Comparison of ENCODE assay signal across 8 cellular contexts in the genomic region with DNA sequence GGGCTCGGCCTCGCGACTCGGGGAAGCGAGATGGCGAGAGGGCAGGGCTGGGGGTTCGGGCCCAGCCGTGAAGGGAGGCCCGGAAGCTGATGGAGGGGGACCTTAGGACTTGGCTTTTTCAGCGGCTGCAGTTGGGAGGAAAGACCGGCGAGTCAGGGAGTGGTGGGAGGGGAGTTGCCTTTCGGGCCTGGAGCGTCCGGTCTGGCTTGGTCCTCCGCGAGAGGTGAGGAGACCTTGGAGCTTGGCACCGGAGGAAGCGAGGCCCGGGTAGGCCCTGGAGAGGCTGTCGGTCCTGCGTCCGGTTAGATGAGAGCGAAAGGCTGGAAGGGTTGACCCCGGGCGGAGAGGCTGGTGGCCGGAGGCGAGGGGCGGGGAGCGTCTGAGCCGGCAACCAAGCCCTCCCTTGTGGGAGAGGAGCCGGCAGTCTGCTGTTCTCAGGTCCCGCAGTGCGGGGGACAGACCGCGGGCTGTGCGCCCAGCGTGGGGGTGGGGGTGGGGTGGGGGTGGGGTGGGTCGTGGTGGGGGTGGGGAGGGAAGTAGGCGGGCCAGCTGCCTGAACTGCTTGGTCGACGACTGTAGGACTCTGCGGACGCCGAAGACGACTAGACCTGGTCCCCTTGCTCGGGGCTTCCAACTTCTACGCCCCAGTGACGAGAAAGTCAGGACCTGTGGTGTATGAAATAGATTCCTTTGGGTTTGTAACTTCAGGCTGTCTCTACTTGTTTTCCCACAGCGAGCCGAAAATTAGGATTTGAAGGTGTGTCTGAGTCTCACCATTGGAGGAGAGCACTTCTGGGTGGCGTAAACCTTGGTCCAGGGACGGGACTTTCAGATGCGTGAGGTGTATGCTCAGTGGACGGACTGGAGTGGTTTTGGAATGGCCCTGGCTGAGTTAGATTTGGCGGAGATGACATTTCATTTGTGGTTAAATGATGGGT. TPM values are rescaled to one million over a fixed set of nuclear protein-coding genes. Genes with fewer than 3 reads are reported as not detected.
DNase-seq lines count a peak whose midpoint lies in the region; ATAC-seq and TF ChIP-seq lines count a peak whose summit lies in the region.

No MANE protein-coding gene starts in this region.

- peaks cover 34 to 43% (median 41%) of the 10 kb centered on the region in 3 donors for H3K4me1 Mint-ChIP-seq in IgD-negative memory B cell
- H3K4me1 Mint-ChIP-seq in activated CD4-positive, alpha-beta memory T cell treated with anti-CD3 and anti-CD28 coated beads, Interleukin-2, amount 10 ng/mL, durations not matched to agents 7 days and 5 days: peaks cover 41% of the 10 kb centered on the region

- no peaks in the 10 kb centered on the region for H3K27me3 ChIP-seq in muscle layer of duodenum (ENCODE audit: low read depth, low read length)

- H3K4me3 ChIP-seq in epithelial cell of proximal tubule (ENCODE audit: low read depth, low read length): peak overlapping the region; percentile 86
- peak overlapping the region; percentile 89 to 99 for H3K4me3 ChIP-seq in muscle layer of duodenum (ENCODE audit: low read depth in 1 of 2, low read length in 2 of 2)

- peak; percentile 7 for ATAC-seq in GM21381 (IDR thresholded peaks at IDR 0.05; ENCODE audit: unreplicated experiment)
- peak; percentile 5 for ATAC-seq in stimulated activated naive CD8-positive, alpha-beta T cell treated with anti-CD3 and anti-CD28 coated beads, Interleukin-15, Interleukin-2, amounts not matched to agents 100 U/mL and 50 U/mL, for 24 hours

- peaks cover 0 to 1% (median 0%) of the 10 kb centered on the region in 3 donors for H3K9me3 Mint-ChIP-seq in IgD-negative memory B cell
- no peaks in the 10 kb centered on the region for H3K9me3 Mint-ChIP-seq in activated CD4-positive, alpha-beta memory T cell treated with anti-CD3 and anti-CD28 coated beads, Interleukin-2, amount 10 ng/mL, durations not matched to agents 7 days and 5 days

- CTCF ChIA-PET in activated CD4-positive, alpha-beta memory T cell treated with anti-CD3 and anti-CD28 coated beads, Interleukin-2, amount 10 ng/mL, durations not matched to agents 7 days and 5 days (lab: Charles Lee): no interaction called here

- no peaks in the 10 kb centered on the region for H3K27me3 Mint-ChIP-seq in IgD-negative memory B cell
- no peaks in the 10 kb centered on the region for H3K27me3 Mint-ChIP-seq in activated CD4-positive, alpha-beta memory T cell treated with anti-CD3 and anti-CD28 coated beads, Interleukin-2, amount 10 ng/mL, durations not matched to agents 7 days and 5 days

- H3K4me1 ChIP-seq in muscle layer of duodenum (ENCODE audit: control insufficient read depth in 1 of 2, insufficient read depth in 2 of 2, low read length in 2 of 2): peaks cover 20 to 31% of the 10 kb centered on the region in 2 donors

- peak overlapping the region; percentile 75 to 96 (median 77) for H3K27ac Mint-ChIP-seq in IgD-negative memory B cell
- peak overlapping the region; percentile 93 for H3K27ac Mint-ChIP-seq in activated CD4-positive, alpha-beta memory T cell treated with anti-CD3 and anti-CD28 coated beads, Interleukin-2, amount 10 ng/mL, durations not matched to agents 7 days and 5 days

- no peaks in the 10 kb centered on the region for H3K9me3 ChIP-seq in muscle layer of duodenum (ENCODE audit: control insufficient read depth in 1 of 2, low read length in 2 of 2)

- H3K36me3 Mint-ChIP-seq in IgD-negative memory B cell: peaks cover 2% of the 10 kb centered on the region
- H3K36me3 Mint-ChIP-seq in activated CD4-positive, alpha-beta memory T cell treated with anti-CD3 and anti-CD28 coated beads, Interleukin-2, amount 10 ng/mL, durations not matched to agents 7 days and 5 days (ENCODE audit: low read depth): peaks cover 34% of the 10 kb centered on the region

- TF ChIP-seq CTCF in epithelial cell of proximal tubule (conservative IDR thresholded peaks at IDR 0.05; ENCODE audit: low read depth, low read length): no peak

- peaks cover 0 to 3% of the 10 kb centered on the region in 2 donors for H3K36me3 ChIP-seq in muscle layer of duodenum (ENCODE audit: control insufficient read depth in 1 of 2, insufficient read depth in 2 of 2, low read length in 2 of 2)

- DNase-seq in CMK (ENCODE audit: low read depth): peak; percentile 37
- DNase-seq in activated CD4-positive, alpha-beta memory T cell treated with anti-CD3 and anti-CD28 coated beads, Interleukin-2, amount 10 ng/mL, durations not matched to agents 7 days and 5 days: peak; percentile 51
- DNase-seq in epithelial cell of proximal tubule (ENCODE audit: low read depth): no peak
- DNase-seq in stimulated activated naive CD8-positive, alpha-beta T cell treated with anti-CD3 and anti-CD28 coated beads, Interleukin-15, Interleukin-2, amounts not matched to agents 100 U/mL and 50 U/mL, for 24 hours: peak; percentile 48
- DNase-seq in 8988T: no peak

- H3K27ac ChIP-seq in muscle layer of duodenum (ENCODE audit: low read length): peak overlapping the region; percentile 95

- peak overlapping the region; percentile 76 to 96 (median 90) for H3K4me3 Mint-ChIP-seq in IgD-negative memory B cell
- peak overlapping the region; percentile 88 for H3K4me3 Mint-ChIP-seq in activated CD4-positive, alpha-beta memory T cell treated with anti-CD3 and anti-CD28 coated beads, Interleukin-2, amount 10 ng/mL, durations not matched to agents 7 days and 5 days

- POLR2A ChIA-PET in activated CD4-positive, alpha-beta memory T cell treated with anti-CD3 and anti-CD28 coated beads, Interleukin-2, amount 10 ng/mL, durations not matched to agents 7 days and 5 days (lab: Charles Lee): interaction anchor here (1.0 to 2.3 kb wide), 7 partner anchors 19 to 320 kb away, joined by 3 to 13 read pairs (median 3); partner anchors contain the start of genes SLC30A6, SPAST and YIPF4

RNA-seq across cellular contexts. Expression of gene BIRC6, which starts 1.0 kb away (rescaled TPM):
- 23.0 TPM for polyA plus RNA-seq in IgD-negative memory B cell
- total RNA-seq in activated CD4-positive, alpha-beta memory T cell treated with anti-CD3 and anti-CD28 coated beads, Interleukin-2, amount 10 ng/mL, durations not matched to agents 7 days and 5 days: 100 to 1,000 TPM in 1 of 2 experiments, 10 to 100 TPM in 1; 95.0 to 103 TPM
- total RNA-seq in epithelial cell of proximal tubule: 37.5 and 53.6 TPM in 2 replicates

Comparison
In these comparisons a context has a peak if more than half of its experiments do, and no peak if none do; other contexts are left out.
1. DNase-seq: peak in CMK (single experiment), activated CD4-positive, alpha-beta memory T cell treated with anti-CD3 and anti-CD28 coated beads, Interleukin-2, amount 10 ng/mL, durations not matched to agents 7 days and 5 days (single experiment) and stimulated activated naive CD8-positive, alpha-beta T cell treated with anti-CD3 and anti-CD28 coated beads, Interleukin-15, Interleukin-2, amounts not matched to agents 100 U/mL and 50 U/mL, for 24 hours (single experiment); none in epithelial cell of proximal tubule (single experiment) and 8988T (single experiment).